16 cellular contexts compared by ENCODE assay signal in the genomic region with DNA sequence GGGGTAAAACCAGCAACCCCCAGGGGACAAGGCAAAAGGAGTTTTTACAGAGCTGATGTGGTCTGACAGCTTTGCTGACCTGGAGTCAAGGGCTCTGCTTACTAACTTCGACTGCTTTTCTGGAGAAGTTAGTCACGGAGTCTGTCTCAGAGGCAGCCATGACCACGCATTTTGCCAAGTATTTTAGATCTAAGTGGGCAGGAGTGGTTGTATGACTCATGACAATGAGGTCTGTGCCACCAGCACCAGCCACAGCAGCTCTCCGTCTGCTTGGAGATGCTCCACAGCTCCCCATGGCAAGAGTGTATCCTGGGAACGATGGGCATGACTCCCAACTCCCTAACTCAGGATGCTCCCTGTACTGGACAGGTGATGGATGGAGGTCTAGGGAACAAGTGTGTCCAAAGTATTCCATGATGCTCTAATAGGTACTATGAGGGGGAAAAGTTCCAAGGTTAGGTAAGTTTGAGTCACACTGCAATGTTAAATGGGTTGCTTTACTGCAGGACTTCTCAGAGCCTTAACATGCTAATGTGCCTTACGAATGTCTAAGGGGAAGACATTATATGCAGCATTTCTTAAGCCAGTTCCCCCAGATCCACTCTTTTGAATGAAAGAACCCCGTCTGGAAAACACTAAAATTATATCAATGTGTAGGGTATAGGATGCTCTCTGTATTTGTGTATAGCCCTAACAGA.
DNase-seq lines count a peak whose midpoint lies in the region; ATAC-seq, FAIRE-seq and TF ChIP-seq lines count a peak whose summit lies in the region.
"Had no signal": no experiment of that assay in that cellular context is flagged by ENCODE, and none has a peak within 500 bp of the region (broad histone marks: within the 10 kb centered on the region; RNA-seq: fewer than 3 reads in every experiment).

No MANE protein-coding gene starts in this region.

- WGBS in A549 (ENCODE audit: missing lambda C conversion rate), result 65% methylated on average over 7 of the region's 7 CpGs
- WGBS in H9 (ENCODE audit: extremely low coverage, insufficient read length, low lambda C conversion rate), result no CpG with 5 or more reads among the region's 7 CpGs

- no peaks in the 10 kb centered on the region for H3K27me3 Mint-ChIP-seq in activated CD8-positive, alpha-beta memory T cell treated with anti-CD3 and anti-CD28 coated beads, Interleukin-2, amount 10 ng/mL, durations not matched to agents 7 days and 5 days
- H3K27me3 Mint-ChIP-seq in H9 (ENCODE audit: low read depth), result no peaks in the 10 kb centered on the region
- H3K27me3 Mint-ChIP-seq: activated naive CD4-positive, alpha-beta T cell treated with anti-CD3 and anti-CD28 coated beads, Interleukin-2, amount 50 U/mL, for 24 hours had no signal

- no peak overlapping the region for H2AK5ac ChIP-seq in H9 (ENCODE audit: insufficient read length, low read length)

- H3K27ac Mint-ChIP-seq in activated CD8-positive, alpha-beta memory T cell treated with anti-CD3 and anti-CD28 coated beads, Interleukin-2, amount 10 ng/mL, durations not matched to agents 7 days and 5 days, result no peak overlapping the region
- no peak overlapping the region; a peak in 1 of 7 replicates for H3K27ac Mint-ChIP-seq in H9
- H3K27ac Mint-ChIP-seq: activated naive CD4-positive, alpha-beta T cell treated with anti-CD3 and anti-CD28 coated beads, Interleukin-2, amount 50 U/mL, for 24 hours; WTC11 had no signal

- no peak overlapping the region for H4K5ac ChIP-seq in H9 (ENCODE audit: insufficient read length, low read depth, low read length)

- no peak overlapping the region for H3T11ph ChIP-seq in H9 (ENCODE audit: low read length)

- peak; percentile 25 to 53 for DNase-seq in A549 (ENCODE audit: low read depth in 1 of 2, low spot score in 1 of 2)
- DNase-seq in EH (ENCODE audit: low read depth), result peak; percentile 32
- peak; percentile 25 for DNase-seq in RKO (ENCODE audit: low spot score)
- DNase-seq in head of caudate nucleus, result peak in 34 of 42 donors; percentile 20 to 87 (median 48)
- no peak for DNase-seq in effector memory CD4-positive, alpha-beta T cell
- DNase-seq in activated CD8-positive, alpha-beta memory T cell treated with anti-CD3 and anti-CD28 coated beads, Interleukin-2, amount 10 ng/mL, durations not matched to agents 7 days and 5 days, result no peak
- DNase-seq in H9, result no peak
- DNase-seq: activated CD8-positive, alpha-beta memory T cell treated with anti-CD3 and anti-CD28 coated beads, Interleukin-2, amount 50 U/mL, for 4 hours; NCI-H510A treated with DMSO at 0.1 percent for 48 hours had no signal

- H3K18ac ChIP-seq in H9 (ENCODE audit: insufficient read length, low read depth, low read length), result no peak overlapping the region

- no peaks in the 10 kb centered on the region for H3K27me3 ChIP-seq in effector memory CD4-positive, alpha-beta T cell (replicated peaks; ENCODE audit: control insufficient read depth, insufficient read depth, low read length, poor library complexity, severe bottlenecking)
- H3K27me3 ChIP-seq in H9 (ENCODE audit: insufficient read depth, low read length), result no peaks in the 10 kb centered on the region

- H2AFZ ChIP-seq in H9 (ENCODE audit: low read length), result no peak overlapping the region

- no peak overlapping the region for H3K4ac ChIP-seq in H9 (ENCODE audit: low read depth, low read length)

- no peaks in the 10 kb centered on the region for H3K79me2 ChIP-seq in H9 (ENCODE audit: insufficient read depth, low read length)

- H2BK120ac ChIP-seq in H9 (ENCODE audit: low read depth, low read length, poor library complexity, severe bottlenecking), result no peak overlapping the region

- no peaks in the 10 kb centered on the region for H3K36me3 ChIP-seq in effector memory CD4-positive, alpha-beta T cell (ENCODE audit: control insufficient read depth, insufficient read depth, low read length)

- no peak overlapping the region for H3K4me3 Mint-ChIP-seq in activated CD8-positive, alpha-beta memory T cell treated with anti-CD3 and anti-CD28 coated beads, Interleukin-2, amount 10 ng/mL, durations not matched to agents 7 days and 5 days
- H3K4me3 Mint-ChIP-seq in H9, result no peak overlapping the region
- H3K4me3 Mint-ChIP-seq: activated naive CD4-positive, alpha-beta T cell treated with anti-CD3 and anti-CD28 coated beads, Interleukin-2, amount 50 U/mL, for 24 hours; WTC11 had no signal

- no peak overlapping the region for H3K9ac ChIP-seq in H9 (ENCODE audit: extremely low read depth, insufficient read length, low read length)

- peak; percentile 59 to 75; a peak in 4 of 6 replicates for ATAC-seq in A549
- ATAC-seq in GM21529 (IDR thresholded peaks at IDR 0.05; ENCODE audit: unreplicated experiment), result no peak
- ATAC-seq in activated CD8-positive, alpha-beta memory T cell treated with anti-CD3 and anti-CD28 coated beads, Interleukin-2, amount 10 ng/mL, durations not matched to agents 7 days and 5 days, result no peak
- ATAC-seq: WTC11 had no signal

- intact Hi-C loops in head of caudate nucleus (cut with DNase I), result no loop called here

- no peak for FAIRE-seq in A549 (lab: Jason Lieb, UNC)
- FAIRE-seq: endometrium, G401.6, islet of Langerhans had no signal

- no peaks in the 10 kb centered on the region for H3K79me1 ChIP-seq in H9 (ENCODE audit: insufficient read depth, low read depth, low read length, poor library complexity, severe bottlenecking)

- H3K14ac ChIP-seq in H9 (ENCODE audit: insufficient read depth, low read length), result no peak overlapping the region

- CTCF ChIA-PET in A549 (lab: Yijun Ruan, JAX), result no interaction called here
- CTCF ChIA-PET in activated CD8-positive, alpha-beta memory T cell treated with anti-CD3 and anti-CD28 coated beads, Interleukin-2, amount 10 ng/mL, durations not matched to agents 7 days and 5 days (lab: Charles Lee), result no interaction called here

- no peak overlapping the region for H4K91ac ChIP-seq in H9 (ENCODE audit: insufficient read length, low read depth, low read length)

- no peak for TF ChIP-seq EP300 in A549 (IDR thresholded peaks at IDR 0.05)

- no peak overlapping the region for H2BK20ac ChIP-seq in H9 (ENCODE audit: low read depth, low read length, poor library complexity, severe bottlenecking)

- H3K23ac ChIP-seq in H9 (ENCODE audit: insufficient read length, low read depth, low read length), result no peak overlapping the region

- H3K4me1 ChIP-seq in A549 (peaks cover 42% of the 10 kb centered on the region), H9 (ENCODE audit: insufficient read depth, low read length) (no peaks in the 10 kb centered on the region)
- H3K4me1 ChIP-seq in effector memory CD4-positive, alpha-beta T cell (ENCODE audit: control insufficient read depth, insufficient read depth, low read length, poor library complexity, severe bottlenecking), result no peaks in the 10 kb centered on the region

- no peak overlapping the region for H2BK15ac ChIP-seq in H9 (ENCODE audit: low read depth, low read length)

- TF ChIP-seq CTCF in A549 (IDR thresholded peaks at IDR 0.05) (no peak), H9 (conservative IDR thresholded peaks at IDR 0.05) (no peak)

- H3K4me3 ChIP-seq in A549, result no peak overlapping the region
- H3K4me3 ChIP-seq in effector memory CD4-positive, alpha-beta T cell (ENCODE audit: insufficient read depth, low read depth, low read length, poor library complexity, severe bottlenecking), result no peak overlapping the region
- H3K4me3 ChIP-seq: smooth muscle cell had no signal

- TF ChIP-seq RAD21 in A549 (conservative IDR thresholded peaks at IDR 0.05 in 1 of 2, IDR thresholded peaks at IDR 0.05 in 1 of 2), result no peak

- no peaks in the 10 kb centered on the region for H3K9me3 ChIP-seq in A549
- no peaks in the 10 kb centered on the region for H3K9me3 ChIP-seq in effector memory CD4-positive, alpha-beta T cell (ENCODE audit: control insufficient read depth, low read length)
- H3K9me3 ChIP-seq in H9 (ENCODE audit: control insufficient read depth, low read depth, low read length), result no peaks in the 10 kb centered on the region

- TF ChIP-seq POLR2A in A549 (IDR thresholded peaks at IDR 0.05; ENCODE audit: low read length), result no peak

- peak overlapping the region; percentile 48 for H3K4me2 ChIP-seq in A549
- H3K4me2 ChIP-seq in H9 (ENCODE audit: insufficient read depth, insufficient read length, low read length), result no peak overlapping the region
- H3K4me2 ChIP-seq: smooth muscle cell had no signal

- H3K4me1 Mint-ChIP-seq in activated CD8-positive, alpha-beta memory T cell treated with anti-CD3 and anti-CD28 coated beads, Interleukin-2, amount 10 ng/mL, durations not matched to agents 7 days and 5 days, result peaks cover 31% of the 10 kb centered on the region
- no peaks in the 10 kb centered on the region for H3K4me1 Mint-ChIP-seq in H9
- H3K4me1 Mint-ChIP-seq: WTC11 had no signal

- no peak overlapping the region for H3K56ac ChIP-seq in H9 (ENCODE audit: insufficient read length, low read depth, low read length)

- H3K23me2 ChIP-seq in H9 (ENCODE audit: insufficient read length, low read depth, low read length, poor library complexity, severe bottlenecking), result no peaks in the 10 kb centered on the region

- H2BK5ac ChIP-seq in H9 (ENCODE audit: insufficient read length, low read length), result no peak overlapping the region

- H2BK12ac ChIP-seq in H9 (ENCODE audit: insufficient read length, low read depth, low read length), result no peak overlapping the region

- no peaks in the 10 kb centered on the region for H4K20me1 ChIP-seq in H9 (ENCODE audit: control insufficient read depth, insufficient read depth, insufficient read length)

- no peaks in the 10 kb centered on the region for H3K36me3 Mint-ChIP-seq in activated CD8-positive, alpha-beta memory T cell treated with anti-CD3 and anti-CD28 coated beads, Interleukin-2, amount 10 ng/mL, durations not matched to agents 7 days and 5 days
- no peaks in the 10 kb centered on the region for H3K36me3 Mint-ChIP-seq in H9 (ENCODE audit: insufficient read depth in 1 of 3, low read depth in 3 of 3)
- H3K36me3 Mint-ChIP-seq: activated naive CD4-positive, alpha-beta T cell treated with anti-CD3 and anti-CD28 coated beads, Interleukin-2, amount 50 U/mL, for 24 hours; WTC11 had no signal

- POLR2A ChIA-PET in A549 (lab: Yijun Ruan, JAX), result no interaction called here

- no peaks in the 10 kb centered on the region for H3K9me3 Mint-ChIP-seq in activated CD8-positive, alpha-beta memory T cell treated with anti-CD3 and anti-CD28 coated beads, Interleukin-2, amount 10 ng/mL, durations not matched to agents 7 days and 5 days (ENCODE audit: low read depth)
- H3K9me3 Mint-ChIP-seq in H9, result no peaks in the 10 kb centered on the region
- H3K9me3 Mint-ChIP-seq: activated naive CD4-positive, alpha-beta T cell treated with anti-CD3 and anti-CD28 coated beads, Interleukin-2, amount 50 U/mL, for 24 hours; WTC11 had no signal

- no peak overlapping the region for H4K8ac ChIP-seq in H9 (replicated peaks; ENCODE audit: insufficient read length, low read depth, low read length)

- H3K27ac ChIP-seq in A549 (peak overlapping the region; percentile 59 to 79), H9 (ENCODE audit: insufficient read length, low read depth, low read length) (no peak overlapping the region)
- H3K27ac ChIP-seq in effector memory CD4-positive, alpha-beta T cell (ENCODE audit: insufficient read depth, low read length, poor library complexity, severe bottlenecking), result no peak overlapping the region

TF ChIP-seq in A549, 52 proteins besides CTCF, POLR2A, EP300 and RAD21 (continues in another document):
- TF ChIP-seq CBX8 (IDR thresholded peaks at IDR 0.05) (no peak), JUN (IDR thresholded peaks at IDR 0.05) (no peak), FOXS1 (CRISPR knock-in tag; IDR thresholded peaks at IDR 0.05) (no peak), CBX2 (IDR thresholded peaks at IDR 0.05; ENCODE audit: borderline replicate concordance, low read depth) (no peak)

Comparison
In these comparisons a context has a peak if more than half of its experiments do, and no peak if none do; other contexts are left out.
1. ATAC-seq: peak in A549 (2 of 2); none in GM21529 (single experiment) and activated CD8-positive, alpha-beta memory T cell treated with anti-CD3 and anti-CD28 coated beads, Interleukin-2, amount 10 ng/mL, durations not matched to agents 7 days and 5 days (single experiment).
2. DNase-seq: peak in A549 (2 of 2), EH (single experiment), RKO (single experiment) and head of caudate nucleus (34 of 42); none in effector memory CD4-positive, alpha-beta T cell (0 of 3), activated CD8-positive, alpha-beta memory T cell treated with anti-CD3 and anti-CD28 coated beads, Interleukin-2, amount 10 ng/mL, durations not matched to agents 7 days and 5 days (single experiment) and H9 (single experiment).
3. H3K27ac ChIP-seq: peak in A549 (2 of 2); none in effector memory CD4-positive, alpha-beta T cell (single experiment) and H9 (single experiment).